In the genomic region with DNA sequence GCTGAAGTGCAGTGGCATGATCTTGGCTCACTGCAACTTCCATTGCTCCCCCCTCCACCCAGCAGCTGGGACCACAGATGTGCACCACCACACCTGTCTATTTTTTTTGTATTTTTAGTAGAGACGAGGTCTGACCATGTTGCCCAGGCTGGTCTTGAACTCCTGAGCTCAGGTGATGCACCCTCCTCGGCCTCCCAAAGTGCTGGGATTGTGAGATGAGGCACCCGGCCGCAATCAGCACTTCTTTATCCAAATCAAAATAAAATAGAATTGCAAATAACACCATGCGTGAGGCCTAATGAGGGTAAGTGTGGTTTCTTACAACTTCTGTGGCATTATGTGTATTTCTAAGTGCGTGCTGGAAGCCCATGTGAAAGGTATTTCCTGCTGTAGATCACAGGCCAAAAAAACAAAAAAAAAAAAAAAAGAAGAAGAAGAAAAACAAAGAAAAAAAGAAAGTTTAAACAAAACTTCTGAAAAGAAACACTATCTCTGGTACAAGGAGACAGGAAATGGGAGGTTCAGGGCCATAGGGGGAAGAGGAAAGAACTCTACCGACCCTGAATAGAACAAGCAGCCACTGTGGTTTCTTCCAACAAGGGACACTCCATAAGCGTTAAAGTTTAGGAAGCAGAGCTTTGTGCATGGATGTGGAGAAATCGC, we compare ENCODE assay signal across 13 cellular contexts. TPM values are rescaled to one million over a fixed set of nuclear protein-coding genes. Genes with fewer than 3 reads are reported as not detected.
DNase-seq lines count a peak whose midpoint lies in the region; ATAC-seq and TF ChIP-seq lines count a peak whose summit lies in the region.
"Had no signal": no experiment of that assay in that cellular context is flagged by ENCODE, and none has a peak within 500 bp of the region (broad histone marks: within the 10 kb centered on the region; RNA-seq: fewer than 3 reads in every experiment).

No MANE protein-coding gene starts in this region.

- H3K4me1 ChIP-seq in BLaER1 treated with 17β-estradiol and CSF1 and Interleukin-3, amounts not matched to agents 10 nM and 100 nM, result peaks cover 37 to 57% (median 53%) of the 10 kb centered on the region in 10 experiments

- H3K4me3 Mint-ChIP-seq in IgD-negative memory B cell, result peak overlapping the region in 3 of 4 donors; percentile 45 to 86 (median 85)
- peak overlapping the region in 4 of 5 experiments; percentile 31 to 88 (median 54) for H3K4me3 Mint-ChIP-seq in brain
- peak overlapping the region; percentile 65 for H3K4me3 Mint-ChIP-seq in nephron progenitor cell
- H3K4me3 Mint-ChIP-seq: memory B cell had no signal

- H3K4me1 Mint-ChIP-seq in IgD-negative memory B cell (peaks cover 18 to 23% (median 22%) of the 10 kb centered on the region in 3 donors), brain (peaks cover 24% of the 10 kb centered on the region), nephron progenitor cell (peaks cover 42% of the 10 kb centered on the region)

- peaks cover 18 to 32% (median 27%) of the 10 kb centered on the region in 11 experiments for H3K9me3 ChIP-seq in BLaER1 treated with 17β-estradiol and CSF1 and Interleukin-3, amounts not matched to agents 10 nM and 100 nM (replicated peaks in 1 of 11)

- ATAC-seq in GM18498 (IDR thresholded peaks at IDR 0.05; ENCODE audit: unreplicated experiment) (no peak), sciatic nerve (no peak)

- peak overlapping the region; percentile 89 to 99 (median 97) for H3K4me2 ChIP-seq in BLaER1 treated with 17β-estradiol and CSF1 and Interleukin-3, amounts not matched to agents 10 nM and 100 nM
- H3K4me2 ChIP-seq: PC-9 had no signal

- H3K36me3 Mint-ChIP-seq in IgD-negative memory B cell (peaks cover 3% of the 10 kb centered on the region), brain (peaks cover 8% of the 10 kb centered on the region), nephron progenitor cell (ENCODE audit: low read depth) (no peaks in the 10 kb centered on the region)
- H3K36me3 Mint-ChIP-seq: memory B cell had no signal

- no peak for TF ChIP-seq CTCF in brain (conservative IDR thresholded peaks at IDR 0.05)
- TF ChIP-seq CTCF in nephron progenitor cell (IDR thresholded peaks at IDR 0.05), result no peak

- H3K4me3 ChIP-seq in BLaER1 treated with 17β-estradiol and CSF1 and Interleukin-3, amounts not matched to agents 10 nM and 100 nM, result peak overlapping the region in 8 of 10 experiments; percentile 1 to 44 (median 26); a peak in 7 of 20 replicates
- H3K4me3 ChIP-seq: PC-9 had no signal

- H3K36me3 ChIP-seq in BLaER1 treated with 17β-estradiol and CSF1 and Interleukin-3, amounts not matched to agents 10 nM and 100 nM, result peaks cover 0 to 6% (median 3%) of the 10 kb centered on the region in 11 experiments; a peak in 13 of 22 replicates

- H3K27ac ChIP-seq in BLaER1 treated with 17β-estradiol and CSF1 and Interleukin-3, amounts not matched to agents 10 nM and 100 nM, result peak overlapping the region in 10 of 11 experiments; percentile 35 to 97 (median 92); a peak in 20 of 22 replicates
- H3K27ac ChIP-seq: PC-9 had no signal

- H3K9me3 Mint-ChIP-seq in IgD-negative memory B cell, result no peaks in the 10 kb centered on the region
- H3K9me3 Mint-ChIP-seq in brain, result no peaks in the 10 kb centered on the region
- H3K9me3 Mint-ChIP-seq in nephron progenitor cell, result peaks cover 16% of the 10 kb centered on the region
- H3K9me3 Mint-ChIP-seq: memory B cell had no signal

- H3K27me3 Mint-ChIP-seq in IgD-negative memory B cell (no peaks in the 10 kb centered on the region), brain (peaks cover 20% of the 10 kb centered on the region), nephron progenitor cell (ENCODE audit: low read depth, poor library complexity) (no peaks in the 10 kb centered on the region)

- intact Hi-C loops in sciatic nerve (cut with DNase I), result no loop called here

- peak overlapping the region in 9 of 11 experiments; percentile 55 to 99 (median 66); a peak in 18 of 22 replicates for H3K9ac ChIP-seq in BLaER1 treated with 17β-estradiol and CSF1 and Interleukin-3, amounts not matched to agents 10 nM and 100 nM

- DNase-seq in nephron progenitor cell, result no peak
- DNase-seq in DMS53 treated with DMSO at 0.1 percent for 48 hours (lab: John Stamatoyannopoulos, UW; ENCODE audit: unreplicated experiment), result no peak
- no peak for DNase-seq in T1000 (lab: John Stamatoyannopoulos, UW)
- DNase-seq in sciatic nerve (ENCODE audit: low spot score), result no peak
- DNase-seq: DMS 273 treated with DMSO at 0.1 percent for 48 hours; NCI-H1436; PC-9; stimulated activated CD4-positive, alpha-beta T cell treated with anti-CD3 and anti-CD28 coated beads, Interleukin-4, amount 100 ng/mL, for 1 hour had no signal

- H3K27ac Mint-ChIP-seq in IgD-negative memory B cell, result peak overlapping the region; percentile 31 to 71 (median 52)
- H3K27ac Mint-ChIP-seq in brain, result peak overlapping the region in 3 of 5 experiments; percentile 70 to 91 (median 82)
- peak overlapping the region; percentile 59 for H3K27ac Mint-ChIP-seq in nephron progenitor cell
- H3K27ac Mint-ChIP-seq: memory B cell had no signal

- peaks cover 3 to 15% (median 12%) of the 10 kb centered on the region in 11 experiments; a peak in 19 of 22 replicates for H4K20me1 ChIP-seq in BLaER1 treated with 17β-estradiol and CSF1 and Interleukin-3, amounts not matched to agents 10 nM and 100 nM

- no peaks in the 10 kb centered on the region for H3K27me3 ChIP-seq in BLaER1 treated with 17β-estradiol and CSF1 and Interleukin-3, amounts not matched to agents 10 nM and 100 nM

RNA-seq across cellular contexts. Expression of a gene that starts 3.0 kb away (rescaled TPM):
- polyA plus RNA-seq in IgD-negative memory B cell, result 18.1 TPM
- polyA plus RNA-seq in brain (ENCODE audit: insufficient read depth, low read depth, low replicate concordance), result 74.9 TPM
- 81.2 TPM for total RNA-seq in sciatic nerve

RNA-seq across cellular contexts. Expression of a gene that starts 33.1 kb away (rescaled TPM):
- polyA plus RNA-seq in IgD-negative memory B cell (8.9 TPM), brain (ENCODE audit: insufficient read depth, low read depth, low replicate concordance) (0.31 TPM)
- 9.0 TPM for total RNA-seq in sciatic nerve

RNA-seq across cellular contexts. Expression of a gene that starts 33.2 kb away (rescaled TPM):
- polyA plus RNA-seq in IgD-negative memory B cell, result not detected
- 67.9 TPM for polyA plus RNA-seq in brain (ENCODE audit: insufficient read depth, low read depth, low replicate concordance)
- total RNA-seq in sciatic nerve, result 13.8 TPM

RNA-seq across cellular contexts. Expression of a gene that starts 44.4 kb away (rescaled TPM):
- polyA plus RNA-seq in IgD-negative memory B cell (not detected), brain (ENCODE audit: insufficient read depth, low read depth, low replicate concordance) (3.9 TPM)
- 1.1 TPM for total RNA-seq in sciatic nerve

Comparison
In these comparisons a context has a peak if more than half of its experiments do, and no peak if none do; other contexts are left out.
1. RNA of a gene that starts 33.2 kb away (polyA plus RNA-seq): 67.9 TPM in brain (single experiment); not detected in IgD-negative memory B cell (single experiment); every median in the first group is over 10 times any median in the second.
2. Peak in every context shown above with its lines, with median percentiles within 50 percentile points of each other: H3K27ac Mint-ChIP-seq and H3K4me3 Mint-ChIP-seq.